Comparison of ENCODE assay signal across 13 cellular contexts in the genomic region with DNA sequence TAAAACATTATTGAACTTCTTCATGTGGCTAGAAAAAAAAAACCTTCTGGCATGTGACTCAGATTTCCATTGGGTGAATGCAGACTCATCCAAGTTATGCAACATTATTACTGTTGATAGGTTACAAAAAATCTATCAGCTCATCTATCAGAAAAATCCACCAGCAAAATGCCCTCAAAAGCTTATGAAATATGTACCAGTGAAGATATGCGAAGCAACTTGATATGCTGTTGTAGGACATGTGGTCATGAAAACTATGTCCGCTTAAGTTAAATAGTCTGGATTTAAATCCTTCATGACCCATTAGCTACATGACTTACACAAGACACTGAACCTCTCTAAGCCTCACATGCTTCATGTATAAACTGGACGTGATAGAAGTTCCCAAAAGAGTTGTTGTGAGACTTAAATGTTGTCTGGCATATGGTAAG. TPM values are rescaled to one million over a fixed set of nuclear protein-coding genes. Genes with fewer than 3 reads are reported as not detected.
DNase-seq lines count a peak whose midpoint lies in the region; ATAC-seq and TF ChIP-seq lines count a peak whose summit lies in the region.
"Had no signal": no experiment of that assay in that cellular context is flagged by ENCODE, and none has a peak within 500 bp of the region (broad histone marks: within the 10 kb centered on the region; RNA-seq: fewer than 3 reads in every experiment).

No MANE protein-coding gene starts in this region.

- no peaks in the 10 kb centered on the region for H3K36me3 Mint-ChIP-seq in GM23338 (ENCODE audit: low read depth)

- no peak for TF ChIP-seq EP300 in stomach (IDR thresholded peaks at IDR 0.05)

- H3K4me1 ChIP-seq in GM23338 (ENCODE audit: insufficient read depth) = peaks cover 4% of the 10 kb centered on the region
- H3K4me1 ChIP-seq in left lung = no peaks in the 10 kb centered on the region
- peaks cover 0 to 42% (median 9%) of the 10 kb centered on the region in 4 donors for H3K4me1 ChIP-seq in stomach
- H3K4me1 ChIP-seq in effector memory CD4-positive, alpha-beta T cell (ENCODE audit: control insufficient read depth, insufficient read depth, low read length, poor library complexity, severe bottlenecking) = no peaks in the 10 kb centered on the region
- H3K4me1 ChIP-seq: testis had no signal

- H4K20me1 ChIP-seq in GM23338 (replicated peaks; ENCODE audit: insufficient read depth) = no peaks in the 10 kb centered on the region

- H3K36me3 ChIP-seq in GM23338 (ENCODE audit: insufficient read depth) = no peaks in the 10 kb centered on the region
- no peaks in the 10 kb centered on the region for H3K36me3 ChIP-seq in left lung
- H3K36me3 ChIP-seq in stomach = no peaks in the 10 kb centered on the region
- no peaks in the 10 kb centered on the region for H3K36me3 ChIP-seq in effector memory CD4-positive, alpha-beta T cell (ENCODE audit: control insufficient read depth, insufficient read depth, low read length)

- no peaks in the 10 kb centered on the region for H3K9me3 Mint-ChIP-seq in GM23338
- no peaks in the 10 kb centered on the region for H3K9me3 Mint-ChIP-seq in stimulated activated naive CD8-positive, alpha-beta T cell treated with anti-CD3 and anti-CD28 coated beads, Interleukin-15, amount 100 ng/mL, for 72 hours

- no peak for DNase-seq in GM23338 (ENCODE audit: low spot score)
- DNase-seq in choroid plexus epithelial cell (ENCODE audit: low read depth) = peak; percentile 94
- no peak for DNase-seq in left lung
- DNase-seq in stomach = no peak
- DNase-seq in stimulated activated naive CD8-positive, alpha-beta T cell treated with anti-CD3 and anti-CD28 coated beads, Interleukin-15, amount 100 ng/mL, for 72 hours = no peak
- DNase-seq in activated CD8-positive, alpha-beta memory T cell treated with anti-CD3 and anti-CD28 coated beads, Interleukin-2, amount 50 U/mL, for 4 hours = no peak
- DNase-seq in effector memory CD4-positive, alpha-beta T cell = no peak
- DNase-seq in T1000 (lab: John Stamatoyannopoulos, UW) = no peak
- DNase-seq: activated CD4-positive, alpha-beta T cell treated with anti-CD3 and anti-CD28 coated beads for 48 hours; activated naive CD4-positive, alpha-beta T cell treated with Interleukin-2 at 50 U/mL for 16 hours; NCI-H748 treated with DMSO at 0.1 percent for 48 hours; testis had no signal

- no peak for TF ChIP-seq POLR2A in stomach (IDR thresholded peaks at IDR 0.05)

- H3K9me3 ChIP-seq in left lung (no peaks in the 10 kb centered on the region), stomach (no peaks in the 10 kb centered on the region)
- H3K9me3 ChIP-seq in effector memory CD4-positive, alpha-beta T cell (ENCODE audit: control insufficient read depth, low read length) = no peaks in the 10 kb centered on the region
- H3K9me3 ChIP-seq: testis had no signal

- H3K27ac Mint-ChIP-seq in GM23338 = no peak overlapping the region
- no peak overlapping the region for H3K27ac Mint-ChIP-seq in stimulated activated naive CD8-positive, alpha-beta T cell treated with anti-CD3 and anti-CD28 coated beads, Interleukin-15, amount 100 ng/mL, for 72 hours

- WGBS in stomach, 5 donors = 47 to 81% (median 76%) methylated on average over 3 of the region's 3 CpGs

- H3K27me3 Mint-ChIP-seq in GM23338 (ENCODE audit: insufficient read depth, low read depth, poor library complexity) = peaks cover 3% of the 10 kb centered on the region
- H3K27me3 Mint-ChIP-seq in stimulated activated naive CD8-positive, alpha-beta T cell treated with anti-CD3 and anti-CD28 coated beads, Interleukin-15, amount 100 ng/mL, for 72 hours = peaks cover 47% of the 10 kb centered on the region

- H3K9me2 ChIP-seq in GM23338 (ENCODE audit: insufficient read depth) = no peaks in the 10 kb centered on the region

- no peak overlapping the region for H3K4me3 Mint-ChIP-seq in GM23338
- no peak overlapping the region for H3K4me3 Mint-ChIP-seq in stimulated activated naive CD8-positive, alpha-beta T cell treated with anti-CD3 and anti-CD28 coated beads, Interleukin-15, amount 100 ng/mL, for 72 hours

- ATAC-seq in GM23338 = no peak
- peak; percentile 32 for ATAC-seq in left lung
- ATAC-seq in stimulated activated naive CD8-positive, alpha-beta T cell treated with anti-CD3 and anti-CD28 coated beads, Interleukin-15, amount 100 ng/mL, for 72 hours = no peak

- 0 out of 2 replicates have a peak, but pooled peaks cover 2% of the 10 kb centered on the region for H3F3A ChIP-seq in GM23338 (replicated peaks; ENCODE audit: low read depth)

- H3K79me2 ChIP-seq in GM23338 (replicated peaks; ENCODE audit: insufficient read depth) = no peaks in the 10 kb centered on the region

- H2AFZ ChIP-seq in GM23338 = peak overlapping the region; percentile 35; the same call in 1 of the 2 replicates

- peaks cover 4% of the 10 kb centered on the region; the same call in 2 of the 3 replicates for H3K4me1 Mint-ChIP-seq in GM23338
- H3K4me1 Mint-ChIP-seq in stimulated activated naive CD8-positive, alpha-beta T cell treated with anti-CD3 and anti-CD28 coated beads, Interleukin-15, amount 100 ng/mL, for 72 hours = no peaks in the 10 kb centered on the region

- intact Hi-C loops in left lung (cut with DNase I) = no loop called here
- intact Hi-C loops in stomach (cut with DNase I; ENCODE audit: low total_unique reads) = no loop called here

- TF ChIP-seq CTCF in GM23338 (conservative IDR thresholded peaks at IDR 0.05; ENCODE audit: low read depth in 2 of 2) (no peak), choroid plexus epithelial cell (conservative IDR thresholded peaks at IDR 0.05; ENCODE audit: low read depth, low read length) (no peak), left lung (IDR thresholded peaks at IDR 0.05) (no peak), stomach (IDR thresholded peaks at IDR 0.05) (no peak)

- H3K4me3 ChIP-seq in GM23338 (no peak overlapping the region), choroid plexus epithelial cell (ENCODE audit: low read depth, low read length) (no peak overlapping the region), left lung (no peak overlapping the region), stomach (no peak overlapping the region)
- no peak overlapping the region for H3K4me3 ChIP-seq in effector memory CD4-positive, alpha-beta T cell (ENCODE audit: insufficient read depth, low read depth, low read length, poor library complexity, severe bottlenecking)
- H3K4me3 ChIP-seq: SK-N-MC, testis had no signal

- no peak overlapping the region for H3K4me2 ChIP-seq in GM23338

- H3K27me3 ChIP-seq in GM23338 (ENCODE audit: insufficient read depth) (no peaks in the 10 kb centered on the region), left lung (no peaks in the 10 kb centered on the region), stomach (no peaks in the 10 kb centered on the region)
- H3K27me3 ChIP-seq in effector memory CD4-positive, alpha-beta T cell (replicated peaks; ENCODE audit: control insufficient read depth, insufficient read depth, low read length, poor library complexity, severe bottlenecking) = no peaks in the 10 kb centered on the region
- H3K27me3 ChIP-seq: testis had no signal

- H3K27ac ChIP-seq in GM23338 (ENCODE audit: low read depth) = no peak overlapping the region
- H3K27ac ChIP-seq in left lung = peak overlapping the region; percentile 6 to 55
- H3K27ac ChIP-seq in stomach = peak overlapping the region in 4 of 5 donors; percentile 35 to 83 (median 73)
- H3K27ac ChIP-seq in effector memory CD4-positive, alpha-beta T cell (ENCODE audit: insufficient read depth, low read length, poor library complexity, severe bottlenecking) = no peak overlapping the region
- H3K27ac ChIP-seq: SK-N-MC had no signal

TF ChIP-seq in GM23338, 12 proteins besides CTCF, POLR2A, EP300 and RAD21 (continues in another document):
- TF ChIP-seq STAT1 (IDR thresholded peaks at IDR 0.05; ENCODE audit: unreplicated experiment) (no peak), CREB1 (CRISPR knock-in tag; IDR thresholded peaks at IDR 0.05; ENCODE audit: low read depth) (no peak), ZNF331 (CRISPR knock-in tag; IDR thresholded peaks at IDR 0.05; ENCODE audit: low read depth) (no peak), JUNB (IDR thresholded peaks at IDR 0.05; ENCODE audit: unreplicated experiment) (no peak), NANOG (IDR thresholded peaks at IDR 0.05; ENCODE audit: borderline replicate concordance) (no peak), ZNF114 (CRISPR knock-in tag; IDR thresholded peaks at IDR 0.05) (no peak), POLR2AphosphoS5 (IDR thresholded peaks at IDR 0.05; ENCODE audit: low read depth) (no peak)

RNA-seq across cellular contexts. Expression of a gene that starts 12.4 kb away (rescaled TPM):
- 4.9 and 5.0 TPM in 2 replicates for total RNA-seq in GM23338 (2014; rRNA removed; shearing (Covaris generic))
- polyA plus RNA-seq in GM23338 (2016; fragmentation: Nextera tagmentation; extraction: Ambion mirVana) = 2.7 and 3.1 TPM in 2 replicates
- 1 to 10 TPM; 1.9 TPM for total RNA-seq in left lung
- 1 to 10 TPM in 3 of 5 donors, not detected in 2; 1.7 to 7.1 (median 3.2) TPM for total RNA-seq in stomach
- polyA plus RNA-seq in stomach = 1 to 10 TPM in 1 of 3 donors, under 1 TPM in 1, not detected in 1; 0.70 to 1.2 TPM

RNA-seq across cellular contexts. Expression of a gene that starts 26.3 kb away (rescaled TPM):
- 145 and 162 TPM in 2 replicates for total RNA-seq in GM23338 (2014; rRNA removed; shearing (Covaris generic))
- polyA plus RNA-seq in GM23338 (2016; fragmentation: Nextera tagmentation; extraction: Ambion mirVana) = 456 and 459 TPM in 2 replicates
- total RNA-seq in left lung = 100 to 1,000 TPM; 504 to 551 TPM
- total RNA-seq in stomach = 1,000 to 10,000 TPM in 1 of 5 donors, 100 to 1,000 TPM in 4; 334 to 1,254 (median 555) TPM
- 100 to 1,000 TPM; 464 to 624 (median 598) TPM for polyA plus RNA-seq in stomach

Comparison
In these comparisons a context has a peak if more than half of its experiments do, and no peak if none do; other contexts are left out.
1. H3K27ac ChIP-seq: peak in left lung (2 of 2) and stomach (4 of 5); none in GM23338 (single experiment) and effector memory CD4-positive, alpha-beta T cell (single experiment).